In the genomic region with DNA sequence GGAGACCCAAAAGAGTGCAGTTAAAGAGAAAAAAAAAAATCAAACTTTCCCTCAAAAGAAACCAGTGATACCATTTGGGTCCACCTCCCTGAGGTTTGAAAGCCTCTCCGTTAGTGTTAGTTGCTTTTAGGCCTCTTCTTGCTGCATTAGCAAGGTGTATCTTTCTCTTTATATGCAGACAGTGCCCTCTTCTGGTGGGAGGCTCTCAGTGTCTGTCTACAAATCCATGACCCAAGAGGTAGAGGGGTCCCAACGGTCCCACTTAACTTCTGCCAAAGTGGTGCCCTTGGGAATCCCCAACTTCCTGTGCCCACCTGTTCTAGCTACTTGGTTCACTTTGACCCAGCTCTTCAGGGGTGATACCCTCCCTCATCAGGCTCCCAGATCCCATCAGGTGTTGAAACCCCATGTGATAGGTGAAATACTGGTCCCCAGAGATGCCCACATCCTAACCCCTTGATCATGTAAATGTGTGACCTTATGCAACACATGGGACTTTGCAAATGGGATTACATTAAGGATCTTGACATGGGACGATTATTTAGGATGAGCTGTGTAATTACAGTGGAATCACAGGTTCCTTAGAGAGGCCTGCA, we compare ENCODE assay signal across 8 cellular contexts.
DNase-seq lines count a peak whose midpoint lies in the region; TF ChIP-seq lines count a peak whose summit lies in the region.

No MANE protein-coding gene starts in this region.

- no peaks in the 10 kb centered on the region; the same call in 1 of the 2 replicates for H3K27me3 Mint-ChIP-seq in HFFc6 (ENCODE audit: insufficient read depth)
- no peaks in the 10 kb centered on the region for H3K27me3 Mint-ChIP-seq in neural crest cell (ENCODE audit: low read depth)

- H3K9me3 Mint-ChIP-seq in HFFc6 (0 out of 2 replicates have a peak, but pooled peaks cover 3% of the 10 kb centered on the region), neural crest cell (peaks cover 24% of the 10 kb centered on the region)

- H3K4me3 ChIP-seq in GM12865 (ENCODE audit: low read depth, low read length) = no peak overlapping the region
- H3K4me3 ChIP-seq in SJSA1 = no peak overlapping the region

- H3K4me3 Mint-ChIP-seq in HFFc6 = no peak overlapping the region
- no peak overlapping the region for H3K4me3 Mint-ChIP-seq in neural crest cell

- peaks cover 80% of the 10 kb centered on the region for H3K36me3 Mint-ChIP-seq in HFFc6 (ENCODE audit: low read depth)
- peaks cover 46% of the 10 kb centered on the region for H3K36me3 Mint-ChIP-seq in neural crest cell (ENCODE audit: low read depth)

- TF ChIP-seq CTCF in GM12865 (IDR thresholded peaks at IDR 0.05; ENCODE audit: insufficient read depth, low read depth, low read length, missing control alignments) (peak; percentile 53), HFFc6 (IDR thresholded peaks at IDR 0.05) (peak; percentile 77), neural crest cell (conservative IDR thresholded peaks at IDR 0.05) (peak; percentile 69)

- H3K4me1 ChIP-seq in SJSA1 (replicated peaks) = no peaks in the 10 kb centered on the region

- H3K27ac Mint-ChIP-seq in HFFc6 = no peak overlapping the region
- H3K27ac Mint-ChIP-seq in neural crest cell (ENCODE audit: unreplicated experiment) = no peak overlapping the region

- H3K36me3 ChIP-seq in SJSA1 = peaks cover 8% of the 10 kb centered on the region

- H3K27ac ChIP-seq in SJSA1 (no peak overlapping the region), substantia nigra (ENCODE audit: low read depth, low read length, poor library complexity, severe bottlenecking) (no peak overlapping the region)

- no peaks in the 10 kb centered on the region for H3K9me3 ChIP-seq in SJSA1 (replicated peaks)

- H3K4me1 Mint-ChIP-seq in HFFc6 (ENCODE audit: low read depth) (peaks cover 10% of the 10 kb centered on the region), neural crest cell (no peaks in the 10 kb centered on the region)

- DNase-seq in GM12865 (ENCODE audit: low read depth) (peak; percentile 68), HFFc6 (no peak), SJSA1 (ENCODE audit: low read depth in 1 of 2, low spot score in 2 of 2) (peak; percentile 53 to 60), neural crest cell (ENCODE audit: low read depth, low spot score) (peak; percentile 59), NOMO-1 (lab: John Stamatoyannopoulos, UW; ENCODE audit: unreplicated experiment in 2 of 2) (no peak), DMS79 treated with DMSO at 0.1 percent for 48 hours (lab: John Stamatoyannopoulos, UW) (no peak), substantia nigra (lab: John Stamatoyannopoulos, UW) (no peak)
- DNase-seq in effector CD4-positive, alpha-beta T cell = peak; percentile 21

- H3K27me3 ChIP-seq in SJSA1 (replicated peaks) = no peaks in the 10 kb centered on the region

Comparison
In these comparisons a context has a peak if more than half of its experiments do, and no peak if none do; other contexts are left out.
1. DNase-seq: peak in GM12865 (single experiment), SJSA1 (2 of 2), effector CD4-positive, alpha-beta T cell (single experiment) and neural crest cell (single experiment); none in HFFc6 (single experiment), NOMO-1 (0 of 2), DMS79 treated with DMSO at 0.1 percent for 48 hours (single experiment) and substantia nigra (0 of 49).
2. Peak in every context shown above with its lines, with median percentiles within 50 percentile points of each other: CTCF ChIP-seq.